1 cellular context compared by ENCODE assay signal in the genomic region with DNA sequence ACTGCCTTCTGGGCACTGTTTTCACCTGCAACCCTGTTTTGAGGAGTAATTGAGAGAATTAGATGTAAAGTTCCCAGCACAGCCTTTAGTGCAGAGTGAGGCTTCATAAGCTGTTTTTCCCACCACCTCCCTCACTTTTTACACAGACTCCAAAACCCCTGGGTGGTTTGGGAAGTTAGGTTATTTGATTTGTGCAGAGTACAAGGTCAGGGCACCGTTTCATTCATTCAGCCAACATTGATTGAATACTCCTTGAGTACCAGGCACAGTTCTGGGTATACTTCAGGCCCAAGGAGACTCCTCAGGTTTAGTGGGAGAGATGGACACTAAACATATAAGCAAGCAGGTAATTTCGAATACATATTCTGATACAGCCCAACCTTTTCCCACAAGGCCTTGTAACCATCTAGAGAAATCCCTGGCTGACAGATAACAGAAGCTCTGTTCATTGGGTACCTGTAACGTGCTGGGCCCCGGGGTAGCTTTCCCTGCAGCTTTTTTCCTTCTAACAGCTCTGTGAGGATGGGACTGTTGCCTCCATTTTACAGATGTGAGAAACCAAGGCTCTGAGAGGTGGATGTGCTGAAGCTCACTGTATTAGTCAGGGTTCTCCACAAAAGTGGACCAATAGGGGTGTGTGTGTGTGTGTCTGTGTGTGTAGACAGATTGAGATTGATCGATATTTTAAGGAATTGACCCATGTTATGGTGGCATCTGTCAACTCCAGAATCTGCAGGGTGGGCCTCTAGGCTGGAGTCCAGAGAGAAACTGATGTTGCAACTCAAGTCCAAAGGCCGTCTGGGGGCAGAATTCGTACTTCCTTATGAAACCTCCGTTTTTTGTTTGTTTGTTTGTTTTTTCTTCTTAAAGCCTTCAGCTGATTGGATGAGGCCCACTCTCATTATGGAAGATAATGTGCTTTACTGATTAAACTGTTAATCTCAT.
TF ChIP-seq lines count a peak whose summit lies in the region.

No MANE protein-coding gene starts in this region.

TF ChIP-seq in HepG2, 621 proteins besides CTCF, POLR2A, EP300 and RAD21 (continued from another document and continues in another):
- TF ChIP-seq, protein P1, sequence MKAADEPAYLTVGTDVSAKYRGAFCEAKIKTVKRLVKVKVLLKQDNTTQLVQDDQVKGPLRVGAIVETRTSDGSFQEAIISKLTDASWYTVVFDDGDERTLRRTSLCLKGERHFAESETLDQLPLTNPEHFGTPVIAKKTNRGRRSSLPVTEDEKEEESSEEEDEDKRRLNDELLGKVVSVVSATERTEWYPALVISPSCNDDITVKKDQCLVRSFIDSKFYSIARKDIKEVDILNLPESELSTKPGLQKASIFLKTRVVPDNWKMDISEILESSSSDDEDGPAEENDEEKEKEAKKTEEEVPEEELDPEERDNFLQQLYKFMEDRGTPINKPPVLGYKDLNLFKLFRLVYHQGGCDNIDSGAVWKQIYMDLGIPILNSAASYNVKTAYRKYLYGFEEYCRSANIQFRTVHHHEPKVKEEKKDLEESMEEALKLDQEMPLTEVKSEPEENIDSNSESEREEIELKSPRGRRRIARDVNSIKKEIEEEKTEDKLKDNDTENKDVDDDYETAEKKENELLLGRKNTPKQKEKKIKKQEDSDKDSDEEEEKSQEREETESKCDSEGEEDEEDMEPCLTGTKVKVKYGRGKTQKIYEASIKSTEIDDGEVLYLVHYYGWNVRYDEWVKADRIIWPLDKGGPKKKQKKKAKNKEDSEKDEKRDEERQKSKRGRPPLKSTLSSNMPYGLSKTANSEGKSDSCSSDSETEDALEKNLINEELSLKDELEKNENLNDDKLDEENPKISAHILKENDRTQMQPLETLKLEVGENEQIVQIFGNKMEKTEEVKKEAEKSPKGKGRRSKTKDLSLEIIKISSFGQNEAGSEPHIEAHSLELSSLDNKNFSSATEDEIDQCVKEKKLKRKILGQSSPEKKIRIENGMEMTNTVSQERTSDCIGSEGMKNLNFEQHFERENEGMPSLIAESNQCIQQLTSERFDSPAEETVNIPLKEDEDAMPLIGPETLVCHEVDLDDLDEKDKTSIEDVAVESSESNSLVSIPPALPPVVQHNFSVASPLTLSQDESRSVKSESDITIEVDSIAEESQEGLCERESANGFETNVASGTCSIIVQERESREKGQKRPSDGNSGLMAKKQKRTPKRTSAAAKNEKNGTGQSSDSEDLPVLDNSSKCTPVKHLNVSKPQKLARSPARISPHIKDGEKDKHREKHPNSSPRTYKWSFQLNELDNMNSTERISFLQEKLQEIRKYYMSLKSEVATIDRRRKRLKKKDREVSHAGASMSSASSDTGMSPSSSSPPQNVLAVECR (CRISPR knock-in tag; IDR thresholded peaks at IDR 0.05; ENCODE audit: borderline replicate concordance), result peak; percentile 69
- TF ChIP-seq ZNF543 (CRISPR knock-in tag; IDR thresholded peaks at IDR 0.05), result peak; percentile 55; the same call in 1 of the 2 replicates
- TF ChIP-seq, protein P2, sequence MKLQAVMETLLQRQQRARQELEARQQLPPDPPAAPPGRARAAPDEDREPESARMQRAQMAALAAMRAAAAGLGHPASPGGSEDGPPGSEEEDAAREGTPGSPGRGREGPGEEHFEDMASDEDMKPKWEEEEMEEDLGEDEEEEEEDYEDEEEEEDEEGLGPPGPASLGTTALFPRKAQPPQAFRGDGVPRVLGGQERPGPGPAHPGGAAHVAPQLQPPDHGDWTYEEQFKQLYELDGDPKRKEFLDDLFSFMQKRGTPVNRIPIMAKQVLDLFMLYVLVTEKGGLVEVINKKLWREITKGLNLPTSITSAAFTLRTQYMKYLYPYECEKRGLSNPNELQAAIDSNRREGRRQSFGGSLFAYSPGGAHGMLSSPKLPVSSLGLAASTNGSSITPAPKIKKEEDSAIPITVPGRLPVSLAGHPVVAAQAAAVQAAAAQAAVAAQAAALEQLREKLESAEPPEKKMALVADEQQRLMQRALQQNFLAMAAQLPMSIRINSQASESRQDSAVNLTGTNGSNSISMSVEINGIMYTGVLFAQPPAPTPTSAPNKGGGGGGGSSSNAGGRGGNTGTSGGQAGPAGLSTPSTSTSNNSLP (IDR thresholded peaks at IDR 0.05; ENCODE audit: low read depth, low read length), result peak; percentile 90; the same call in 1 of the 2 replicates
- TF ChIP-seq FOXK1 (CRISPR knock-in tag; IDR thresholded peaks at IDR 0.05; ENCODE audit: borderline replicate concordance, low read depth), result peak; percentile 98; the same call in 1 of the 2 replicates
- no peak for TF ChIP-seq ZNF235 (CRISPR knock-in tag; IDR thresholded peaks at IDR 0.05; ENCODE audit: borderline replicate concordance)
- no peak for TF ChIP-seq ZNF326 (CRISPR knock-in tag; IDR thresholded peaks at IDR 0.05; ENCODE audit: borderline replicate concordance)
- no peak for TF ChIP-seq TCF7L2 (IDR thresholded peaks at IDR 0.05; ENCODE audit: low read depth, low read length)
- no peak for TF ChIP-seq ZNF367 (CRISPR knock-in tag; IDR thresholded peaks at IDR 0.05; ENCODE audit: borderline replicate concordance)
- peak; percentile 77 for TF ChIP-seq ZBTB7A (CRISPR knock-in tag; IDR thresholded peaks at IDR 0.05)
- peak; percentile 71; the same call in 1 of the 2 replicates for TF ChIP-seq ZNF431 (CRISPR knock-in tag; IDR thresholded peaks at IDR 0.05; ENCODE audit: borderline replicate concordance, low read depth)
- TF ChIP-seq, protein P3, sequence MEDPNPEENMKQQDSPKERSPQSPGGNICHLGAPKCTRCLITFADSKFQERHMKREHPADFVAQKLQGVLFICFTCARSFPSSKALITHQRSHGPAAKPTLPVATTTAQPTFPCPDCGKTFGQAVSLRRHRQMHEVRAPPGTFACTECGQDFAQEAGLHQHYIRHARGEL (CRISPR knock-in tag; IDR thresholded peaks at IDR 0.05), result no peak
- peak; percentile 91 for TF ChIP-seq TEAD3 (CRISPR knock-in tag; optimal IDR thresholded peaks at IDR 0.05; ENCODE audit: borderline replicate concordance)
- TF ChIP-seq MIER2 (CRISPR knock-in tag; IDR thresholded peaks at IDR 0.05), result peak; percentile 81
- peak; percentile 97 for TF ChIP-seq CEBPG (CRISPR knock-in tag; IDR thresholded peaks at IDR 0.05)
- TF ChIP-seq ZNF180 (CRISPR knock-in tag; IDR thresholded peaks at IDR 0.05; ENCODE audit: borderline replicate concordance, low read depth), result no peak
- TF ChIP-seq TARDBP (CRISPR knock-in tag; IDR thresholded peaks at IDR 0.05), result peak; percentile 87
- TF ChIP-seq, protein P4, sequence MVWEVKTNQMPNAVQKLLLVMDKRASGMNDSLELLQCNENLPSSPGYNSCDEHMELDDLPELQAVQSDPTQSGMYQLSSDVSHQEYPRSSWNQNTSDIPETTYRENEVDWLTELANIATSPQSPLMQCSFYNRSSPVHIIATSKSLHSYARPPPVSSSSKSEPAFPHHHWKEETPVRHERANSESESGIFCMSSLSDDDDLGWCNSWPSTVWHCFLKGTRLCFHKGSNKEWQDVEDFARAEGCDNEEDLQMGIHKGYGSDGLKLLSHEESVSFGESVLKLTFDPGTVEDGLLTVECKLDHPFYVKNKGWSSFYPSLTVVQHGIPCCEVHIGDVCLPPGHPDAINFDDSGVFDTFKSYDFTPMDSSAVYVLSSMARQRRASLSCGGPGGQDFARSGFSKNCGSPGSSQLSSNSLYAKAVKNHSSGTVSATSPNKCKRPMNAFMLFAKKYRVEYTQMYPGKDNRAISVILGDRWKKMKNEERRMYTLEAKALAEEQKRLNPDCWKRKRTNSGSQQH (CRISPR knock-in tag; IDR thresholded peaks at IDR 0.05; ENCODE audit: low read depth), result peak; percentile 26; the same call in 1 of the 2 replicates
- TF ChIP-seq HNRNPUL1 (IDR thresholded peaks at IDR 0.05; ENCODE audit: low read depth, low read length), result no peak; the same call in 1 of the 2 replicates
- TF ChIP-seq, protein P5, sequence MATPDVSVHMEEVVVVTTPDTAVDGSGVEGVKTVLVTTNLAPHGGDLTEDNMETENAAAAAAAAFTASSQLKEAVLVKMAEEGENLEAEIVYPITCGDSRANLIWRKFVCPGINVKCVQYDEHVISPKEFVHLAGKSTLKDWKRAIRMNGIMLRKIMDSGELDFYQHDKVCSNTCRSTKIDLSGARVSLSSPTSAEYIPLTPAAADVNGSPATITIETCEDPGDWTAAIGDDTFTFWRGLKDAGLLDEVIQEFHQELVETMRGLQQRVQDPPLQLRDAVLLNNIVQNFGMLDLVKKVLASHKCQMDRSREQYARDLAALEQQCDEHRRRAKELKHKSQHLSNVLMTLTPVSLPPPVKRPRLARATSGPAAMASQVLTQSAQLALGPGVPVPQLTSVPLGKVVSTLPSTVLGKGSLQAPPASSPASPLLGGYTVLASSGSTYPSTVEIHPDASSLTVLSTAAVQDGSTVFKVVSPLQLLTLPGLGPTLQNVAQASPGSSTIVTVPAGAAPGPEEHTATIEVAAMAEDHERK (CRISPR knock-in tag; IDR thresholded peaks at IDR 0.05; ENCODE audit: low read depth), result no peak; the same call in 1 of the 2 replicates
- TF ChIP-seq, protein P6, sequence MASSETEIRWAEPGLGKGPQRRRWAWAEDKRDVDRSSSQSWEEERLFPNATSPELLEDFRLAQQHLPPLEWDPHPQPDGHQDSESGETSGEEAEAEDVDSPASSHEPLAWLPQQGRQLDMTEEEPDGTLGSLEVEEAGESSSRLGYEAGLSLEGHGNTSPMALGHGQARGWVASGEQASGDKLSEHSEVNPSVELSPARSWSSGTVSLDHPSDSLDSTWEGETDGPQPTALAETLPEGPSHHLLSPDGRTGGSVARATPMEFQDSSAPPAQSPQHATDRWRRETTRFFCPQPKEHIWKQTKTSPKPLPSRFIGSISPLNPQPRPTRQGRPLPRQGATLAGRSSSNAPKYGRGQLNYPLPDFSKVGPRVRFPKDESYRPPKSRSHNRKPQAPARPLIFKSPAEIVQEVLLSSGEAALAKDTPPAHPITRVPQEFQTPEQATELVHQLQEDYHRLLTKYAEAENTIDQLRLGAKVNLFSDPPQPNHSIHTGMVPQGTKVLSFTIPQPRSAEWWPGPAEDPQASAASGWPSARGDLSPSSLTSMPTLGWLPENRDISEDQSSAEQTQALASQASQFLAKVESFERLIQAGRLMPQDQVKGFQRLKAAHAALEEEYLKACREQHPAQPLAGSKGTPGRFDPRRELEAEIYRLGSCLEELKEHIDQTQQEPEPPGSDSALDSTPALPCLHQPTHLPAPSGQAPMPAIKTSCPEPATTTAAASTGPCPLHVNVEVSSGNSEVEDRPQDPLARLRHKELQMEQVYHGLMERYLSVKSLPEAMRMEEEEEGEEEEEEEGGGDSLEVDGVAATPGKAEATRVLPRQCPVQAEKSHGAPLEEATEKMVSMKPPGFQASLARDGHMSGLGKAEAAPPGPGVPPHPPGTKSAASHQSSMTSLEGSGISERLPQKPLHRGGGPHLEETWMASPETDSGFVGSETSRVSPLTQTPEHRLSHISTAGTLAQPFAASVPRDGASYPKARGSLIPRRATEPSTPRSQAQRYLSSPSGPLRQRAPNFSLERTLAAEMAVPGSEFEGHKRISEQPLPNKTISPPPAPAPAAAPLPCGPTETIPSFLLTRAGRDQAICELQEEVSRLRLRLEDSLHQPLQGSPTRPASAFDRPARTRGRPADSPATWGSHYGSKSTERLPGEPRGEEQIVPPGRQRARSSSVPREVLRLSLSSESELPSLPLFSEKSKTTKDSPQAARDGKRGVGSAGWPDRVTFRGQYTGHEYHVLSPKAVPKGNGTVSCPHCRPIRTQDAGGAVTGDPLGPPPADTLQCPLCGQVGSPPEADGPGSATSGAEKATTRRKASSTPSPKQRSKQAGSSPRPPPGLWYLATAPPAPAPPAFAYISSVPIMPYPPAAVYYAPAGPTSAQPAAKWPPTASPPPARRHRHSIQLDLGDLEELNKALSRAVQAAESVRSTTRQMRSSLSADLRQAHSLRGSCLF (CRISPR knock-in tag; IDR thresholded peaks at IDR 0.05; ENCODE audit: borderline replicate concordance), result 0 out of 2 replicates have a peak, but pooled peaks have one; percentile 9
- TF ChIP-seq, protein P7, sequence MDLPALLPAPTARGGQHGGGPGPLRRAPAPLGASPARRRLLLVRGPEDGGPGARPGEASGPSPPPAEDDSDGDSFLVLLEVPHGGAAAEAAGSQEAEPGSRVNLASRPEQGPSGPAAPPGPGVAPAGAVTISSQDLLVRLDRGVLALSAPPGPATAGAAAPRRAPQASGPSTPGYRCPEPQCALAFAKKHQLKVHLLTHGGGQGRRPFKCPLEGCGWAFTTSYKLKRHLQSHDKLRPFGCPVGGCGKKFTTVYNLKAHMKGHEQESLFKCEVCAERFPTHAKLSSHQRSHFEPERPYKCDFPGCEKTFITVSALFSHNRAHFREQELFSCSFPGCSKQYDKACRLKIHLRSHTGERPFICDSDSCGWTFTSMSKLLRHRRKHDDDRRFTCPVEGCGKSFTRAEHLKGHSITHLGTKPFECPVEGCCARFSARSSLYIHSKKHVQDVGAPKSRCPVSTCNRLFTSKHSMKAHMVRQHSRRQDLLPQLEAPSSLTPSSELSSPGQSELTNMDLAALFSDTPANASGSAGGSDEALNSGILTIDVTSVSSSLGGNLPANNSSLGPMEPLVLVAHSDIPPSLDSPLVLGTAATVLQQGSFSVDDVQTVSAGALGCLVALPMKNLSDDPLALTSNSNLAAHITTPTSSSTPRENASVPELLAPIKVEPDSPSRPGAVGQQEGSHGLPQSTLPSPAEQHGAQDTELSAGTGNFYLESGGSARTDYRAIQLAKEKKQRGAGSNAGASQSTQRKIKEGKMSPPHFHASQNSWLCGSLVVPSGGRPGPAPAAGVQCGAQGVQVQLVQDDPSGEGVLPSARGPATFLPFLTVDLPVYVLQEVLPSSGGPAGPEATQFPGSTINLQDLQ (CRISPR knock-in tag; IDR thresholded peaks at IDR 0.05), result no peak
- TF ChIP-seq MTA1 (CRISPR knock-in tag; IDR thresholded peaks at IDR 0.05; ENCODE audit: borderline replicate concordance), result peak; percentile 16; the same call in 1 of the 2 replicates
- peak; percentile 94 for TF ChIP-seq ZSCAN30 (CRISPR knock-in tag; IDR thresholded peaks at IDR 0.05)
- peak; percentile 78; the same call in 1 of the 2 replicates for TF ChIP-seq KDM4B (CRISPR knock-in tag; IDR thresholded peaks at IDR 0.05)
- no peak; the same call in 1 of the 2 replicates for TF ChIP-seq ELF4 (CRISPR knock-in tag; IDR thresholded peaks at IDR 0.05; ENCODE audit: borderline replicate concordance)
- TF ChIP-seq SATB2 (CRISPR knock-in tag; IDR thresholded peaks at IDR 0.05), result no peak; the same call in 1 of the 2 replicates
- no peak for TF ChIP-seq STAT5B (CRISPR knock-in tag; IDR thresholded peaks at IDR 0.05)
- TF ChIP-seq ZNF451 (CRISPR knock-in tag; IDR thresholded peaks at IDR 0.05), result 0 out of 2 replicates have a peak, but pooled peaks have one; percentile 38
